2 cellular contexts compared by ENCODE assay signal in the genomic region with DNA sequence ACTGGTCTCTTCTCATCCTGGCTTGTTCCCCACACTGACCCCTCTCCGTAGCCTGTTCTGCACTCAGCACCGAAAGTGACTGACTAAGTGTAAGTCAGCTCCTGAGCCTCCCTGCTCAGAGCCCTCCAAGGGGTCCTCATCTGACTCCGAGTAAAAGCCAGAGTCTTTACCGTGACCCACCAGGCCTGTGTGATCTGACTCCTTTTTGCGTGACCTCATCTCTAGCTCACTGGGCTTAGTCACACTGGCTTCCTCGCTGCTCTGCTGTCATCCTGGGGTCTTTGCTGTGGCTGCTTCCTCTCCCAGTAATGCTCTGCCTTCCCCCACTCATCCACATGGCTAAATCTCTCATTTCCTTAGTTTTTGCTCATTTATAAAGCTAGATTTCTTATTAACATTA.
TF ChIP-seq lines count a peak whose summit lies in the region.

No MANE protein-coding gene starts in this region.

TF ChIP-seq in A549, 52 proteins besides CTCF, POLR2A, EP300 and RAD21:
- TF ChIP-seq, protein P1, sequence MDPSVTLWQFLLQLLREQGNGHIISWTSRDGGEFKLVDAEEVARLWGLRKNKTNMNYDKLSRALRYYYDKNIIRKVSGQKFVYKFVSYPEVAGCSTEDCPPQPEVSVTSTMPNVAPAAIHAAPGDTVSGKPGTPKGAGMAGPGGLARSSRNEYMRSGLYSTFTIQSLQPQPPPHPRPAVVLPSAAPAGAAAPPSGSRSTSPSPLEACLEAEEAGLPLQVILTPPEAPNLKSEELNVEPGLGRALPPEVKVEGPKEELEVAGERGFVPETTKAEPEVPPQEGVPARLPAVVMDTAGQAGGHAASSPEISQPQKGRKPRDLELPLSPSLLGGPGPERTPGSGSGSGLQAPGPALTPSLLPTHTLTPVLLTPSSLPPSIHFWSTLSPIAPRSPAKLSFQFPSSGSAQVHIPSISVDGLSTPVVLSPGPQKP (IDR thresholded peaks at IDR 0.05; ENCODE audit: low read depth, low read length) = no peak
- TF ChIP-seq HOXA7 (CRISPR knock-in tag; IDR thresholded peaks at IDR 0.05) = no peak
- no peak for TF ChIP-seq HMGXB4 (CRISPR knock-in tag; IDR thresholded peaks at IDR 0.05; ENCODE audit: borderline replicate concordance)
- TF ChIP-seq EHF (CRISPR knock-in tag; IDR thresholded peaks at IDR 0.05) = no peak
- no peak for TF ChIP-seq FOSL2 (IDR thresholded peaks at IDR 0.05)
- TF ChIP-seq FOSL2 (CRISPR knock-in tag; IDR thresholded peaks at IDR 0.05) = no peak
- TF ChIP-seq HES2 (IDR thresholded peaks at IDR 0.05) = no peak
- TF ChIP-seq HDAC2 (IDR thresholded peaks at IDR 0.05) = no peak
- TF ChIP-seq REST (IDR thresholded peaks at IDR 0.05) = no peak
- TF ChIP-seq MYC (IDR thresholded peaks at IDR 0.05; ENCODE audit: borderline replicate concordance, low read length) = no peak
- no peak for TF ChIP-seq ESRRA (IDR thresholded peaks at IDR 0.05; ENCODE audit: borderline replicate concordance, low read length)
- TF ChIP-seq BHLHE40 (IDR thresholded peaks at IDR 0.05; ENCODE audit: low read depth, low read length) = no peak
- TF ChIP-seq RFX5 (IDR thresholded peaks at IDR 0.05) = no peak
- TF ChIP-seq CEBPB (IDR thresholded peaks at IDR 0.05) = no peak
- TF ChIP-seq MAZ (IDR thresholded peaks at IDR 0.05; ENCODE audit: borderline replicate concordance, low read depth, low read length) = no peak
TF ChIP-seq in A549: peak in this region for 0.

TF ChIP-seq in SK-N-SH, 30 proteins besides CTCF, POLR2A, EP300 and RAD21 (continued from another document):
- TF ChIP-seq MAX (IDR thresholded peaks at IDR 0.05; ENCODE audit: low read depth) = peak; percentile 33; the same call in 1 of the 2 replicates
- TF ChIP-seq FOSL2 (IDR thresholded peaks at IDR 0.05; ENCODE audit: borderline replicate concordance, low read depth) = peak; percentile 50; the same call in 1 of the 2 replicates
- TF ChIP-seq JUND (IDR thresholded peaks at IDR 0.05) = 0 out of 2 replicates have a peak, but pooled peaks have one; percentile 6
